18 cellular contexts compared by ENCODE assay signal in the genomic region with DNA sequence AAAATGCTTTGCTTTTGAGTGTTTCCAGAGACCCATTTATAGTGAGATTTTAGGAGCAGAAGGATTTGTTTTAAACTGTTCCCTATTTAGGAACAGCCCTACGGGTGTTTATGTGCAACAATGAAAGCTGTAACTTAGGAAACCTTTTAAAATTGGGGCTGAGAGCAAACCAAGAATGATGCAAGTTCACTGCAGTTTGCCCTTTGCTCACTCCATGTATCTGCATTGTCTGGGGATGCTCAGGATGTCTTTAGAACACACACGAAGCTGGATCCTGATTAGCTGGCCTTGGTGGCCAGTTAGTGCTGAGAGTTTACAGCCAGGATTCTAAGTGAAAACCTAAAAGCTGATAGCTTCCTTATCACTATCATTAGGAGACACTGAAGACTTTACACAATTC. TPM values are rescaled to one million over a fixed set of nuclear protein-coding genes. Genes with fewer than 3 reads are reported as not detected.
DNase-seq lines count a peak whose midpoint lies in the region; ATAC-seq, FAIRE-seq and TF ChIP-seq lines count a peak whose summit lies in the region.
"Had no signal": no experiment of that assay in that cellular context is flagged by ENCODE, and none has a peak within 500 bp of the region (broad histone marks: within the 10 kb centered on the region; RNA-seq: fewer than 3 reads in every experiment).

No MANE protein-coding gene starts in this region.

- H3K9ac ChIP-seq in SK-N-SH = no peak overlapping the region

- intact Hi-C loops in right lobe of liver (cut with DNase I) (no loop called here), uterus (cut with DNase I; ENCODE audit: low total_unique reads) (no loop called here)

- H3K36me3 Mint-ChIP-seq in activated naive CD4-positive, alpha-beta T cell treated with anti-CD3 and anti-CD28 coated beads, Interleukin-2, amount 10 ng/mL, durations not matched to agents 7 days and 5 days = peaks cover 45% of the 10 kb centered on the region

- H4K20me1 ChIP-seq in SK-N-SH (ENCODE audit: insufficient read depth) = no peaks in the 10 kb centered on the region

- no peak overlapping the region for H3K4me3 Mint-ChIP-seq in activated naive CD4-positive, alpha-beta T cell treated with anti-CD3 and anti-CD28 coated beads, Interleukin-2, amount 10 ng/mL, durations not matched to agents 7 days and 5 days
- H3K4me3 Mint-ChIP-seq: activated naive CD4-positive, alpha-beta T cell treated with anti-CD3 and anti-CD28 coated beads for 36 hours; nephron; stimulated activated memory B cell treated with anti-CD40 and anti-IgM and Interleukin-4, amounts not matched to agents 10 μg/mL and 1 μg/mL and 100 μg/mL, for 72 hours had no signal

- no peaks in the 10 kb centered on the region for H3K27me3 ChIP-seq in SK-N-SH (ENCODE audit: insufficient read depth)
- H3K27me3 ChIP-seq in right lobe of liver = no peaks in the 10 kb centered on the region
- H3K27me3 ChIP-seq in uterus = no peaks in the 10 kb centered on the region
- H3K27me3 ChIP-seq: MG63, right atrium auricular region had no signal

- H3K4me3 ChIP-seq in SK-N-SH (ENCODE audit: low read depth in 2 of 2, low read length in 1 of 2) = no peak overlapping the region
- no peak overlapping the region for H3K4me3 ChIP-seq in right lobe of liver
- no peak overlapping the region for H3K4me3 ChIP-seq in uterus
- H3K4me3 ChIP-seq: A549, left ventricle myocardium inferior, MG63, right atrium auricular region had no signal

- no peaks in the 10 kb centered on the region for H3K9me3 Mint-ChIP-seq in activated naive CD4-positive, alpha-beta T cell treated with anti-CD3 and anti-CD28 coated beads, Interleukin-2, amount 10 ng/mL, durations not matched to agents 7 days and 5 days
- H3K9me3 Mint-ChIP-seq: activated naive CD4-positive, alpha-beta T cell treated with anti-CD3 and anti-CD28 coated beads for 36 hours; nephron; stimulated activated memory B cell treated with anti-CD40 and anti-IgM and Interleukin-4, amounts not matched to agents 10 μg/mL and 1 μg/mL and 100 μg/mL, for 72 hours had no signal

- H3K79me2 ChIP-seq in SK-N-SH (ENCODE audit: insufficient read depth) = peaks cover 19% of the 10 kb centered on the region; the same call in 1 of the 2 replicates

- no peak for TF ChIP-seq CTCF in SK-N-SH (IDR thresholded peaks at IDR 0.05)
- no peak for TF ChIP-seq CTCF in right lobe of liver (IDR thresholded peaks at IDR 0.05)
- TF ChIP-seq CTCF in uterus (IDR thresholded peaks at IDR 0.05) = no peak

- WGBS in SK-N-SH (ENCODE audit: low lambda C conversion rate) = 93% methylated on average over 2 of the region's 2 CpGs
- 29% methylated on average over 2 of the region's 2 CpGs for WGBS in right lobe of liver (ENCODE audit: insufficient coverage, low coverage, low lambda C conversion rate, missing lambda C conversion rate)

- H3K9me3 ChIP-seq in SK-N-SH = no peaks in the 10 kb centered on the region
- H3K9me3 ChIP-seq in right lobe of liver = no peaks in the 10 kb centered on the region
- no peaks in the 10 kb centered on the region for H3K9me3 ChIP-seq in uterus
- H3K9me3 ChIP-seq: A549, left ventricle myocardium inferior, MG63, right atrium auricular region had no signal

- peak overlapping the region in 1 of 2 experiments; percentile 90; a peak in 2 of 4 replicates for H3K27ac ChIP-seq in SK-N-SH (ENCODE audit: low read depth in 2 of 2, low read length in 1 of 2)
- no peak overlapping the region for H3K27ac ChIP-seq in right lobe of liver
- peak overlapping the region; percentile 5 to 47 for H3K27ac ChIP-seq in uterus
- H3K27ac ChIP-seq: A549, left ventricle myocardium inferior, right atrium auricular region had no signal

- no peak for TF ChIP-seq POLR2A in right lobe of liver (IDR thresholded peaks at IDR 0.05)
- no peak for TF ChIP-seq POLR2A in uterus (IDR thresholded peaks at IDR 0.05)

- FAIRE-seq in endometrium (lab: Jason Lieb, UNC) = peak; percentile 86
- FAIRE-seq: A549 had no signal

- no peaks in the 10 kb centered on the region for H3K4me1 Mint-ChIP-seq in activated naive CD4-positive, alpha-beta T cell treated with anti-CD3 and anti-CD28 coated beads, Interleukin-2, amount 10 ng/mL, durations not matched to agents 7 days and 5 days
- H3K4me1 Mint-ChIP-seq: stimulated activated memory B cell treated with anti-CD40 and anti-IgM and Interleukin-4, amounts not matched to agents 10 μg/mL and 1 μg/mL and 100 μg/mL, for 72 hours had no signal

- CTCF ChIA-PET in SK-N-SH (lab: Yijun Ruan, JAX) = interaction anchor here (0.8 to 2.4 kb wide), 8 partner anchors 9 to 69 kb away, joined by 3 to 7 read pairs (median 4); partner anchors contain the start of gene MANBAL
- CTCF ChIA-PET in activated naive CD4-positive, alpha-beta T cell treated with anti-CD3 and anti-CD28 coated beads, Interleukin-2, amount 10 ng/mL, durations not matched to agents 7 days and 5 days (lab: Charles Lee) = interaction anchor here (1.4 kb wide), 1 partner anchor 18 kb away, joined by 3 read pairs; no protein-coding TSS in a partner anchor

- no peak overlapping the region for H3K27ac Mint-ChIP-seq in activated naive CD4-positive, alpha-beta T cell treated with anti-CD3 and anti-CD28 coated beads, Interleukin-2, amount 10 ng/mL, durations not matched to agents 7 days and 5 days
- H3K27ac Mint-ChIP-seq: activated naive CD4-positive, alpha-beta T cell treated with anti-CD3 and anti-CD28 coated beads for 36 hours; nephron; stimulated activated memory B cell treated with anti-CD40 and anti-IgM and Interleukin-4, amounts not matched to agents 10 μg/mL and 1 μg/mL and 100 μg/mL, for 72 hours had no signal

- H3K36me3 ChIP-seq in SK-N-SH (replicated peaks in 1 of 2; ENCODE audit: control insufficient read depth in 1 of 2, insufficient read depth in 2 of 2, low read length in 1 of 2) (peaks cover 51 to 55% of the 10 kb centered on the region in 2 experiments), right lobe of liver (peaks cover 0 to 43% (median 20%) of the 10 kb centered on the region in 4 donors), uterus (no peaks in the 10 kb centered on the region)

- H3K4me2 ChIP-seq in SK-N-SH = no peak overlapping the region
- H3K4me2 ChIP-seq: A549 had no signal

- TF ChIP-seq EP300 in SK-N-SH (IDR thresholded peaks at IDR 0.05; ENCODE audit: borderline replicate concordance in 1 of 2, low read depth in 1 of 2, low read length in 1 of 2) = no peak

- peak; percentile 16 for DNase-seq in SK-N-SH
- DNase-seq in right lobe of liver = no peak
- DNase-seq in uterus = no peak
- DNase-seq in Ammon's horn (ENCODE audit: low spot score) = no peak
- DNase-seq in activated naive CD4-positive, alpha-beta T cell treated with anti-CD3 and anti-CD28 coated beads, Interleukin-2, amount 10 ng/mL, durations not matched to agents 7 days and 5 days = no peak
- DNase-seq in kidney glomerular epithelial cell (lab: John Stamatoyannopoulos, UW) = no peak
- DNase-seq: activated naive CD4-positive, alpha-beta T cell treated with anti-CD3 and anti-CD28 coated beads for 36 hours; GDM1; left ventricle myocardium inferior; MG63; stimulated activated CD4-positive, alpha-beta T cell treated with anti-CD3 and anti-CD28 coated beads, Interleukin-4, amount 100 ng/mL, for 4 hours had no signal

- H3F3A ChIP-seq in SK-N-SH (replicated peaks; ENCODE audit: insufficient read depth) = no peaks in the 10 kb centered on the region

- H3K4me1 ChIP-seq in SK-N-SH (ENCODE audit: control insufficient read depth in 1 of 2, insufficient read depth in 2 of 2, low read depth in 1 of 2, low read length in 1 of 2) (peaks cover 0 to 34% of the 10 kb centered on the region in 2 experiments; a peak in 2 of 4 replicates), right lobe of liver (no peaks in the 10 kb centered on the region), uterus (no peaks in the 10 kb centered on the region)
- H3K4me1 ChIP-seq: A549 had no signal

- no peaks in the 10 kb centered on the region for H3K27me3 Mint-ChIP-seq in activated naive CD4-positive, alpha-beta T cell treated with anti-CD3 and anti-CD28 coated beads, Interleukin-2, amount 10 ng/mL, durations not matched to agents 7 days and 5 days
- H3K27me3 Mint-ChIP-seq: stimulated activated memory B cell treated with anti-CD40 and anti-IgM and Interleukin-4, amounts not matched to agents 10 μg/mL and 1 μg/mL and 100 μg/mL, for 72 hours had no signal

- H3K9me2 ChIP-seq in SK-N-SH = no peaks in the 10 kb centered on the region

- POLR2A ChIA-PET in SK-N-SH (lab: Yijun Ruan, JAX) = interaction anchor here (1.0 kb wide), 1 partner anchor 9 kb away, joined by 3 read pairs; no protein-coding TSS in a partner anchor

- TF ChIP-seq RAD21 in SK-N-SH (IDR thresholded peaks at IDR 0.05; ENCODE audit: low read length) = no peak

- H2AFZ ChIP-seq in SK-N-SH (ENCODE audit: low read depth) = no peak overlapping the region

- ATAC-seq in SK-N-SH treated with all-trans-retinoic acid at 6 μM for 48 hours (no peak), right lobe of liver (peak; percentile 22 to 57 (median 34))
- ATAC-seq: stimulated activated memory B cell treated with anti-CD40 and anti-IgM and Interleukin-4, amounts not matched to agents 10 μg/mL and 1 μg/mL and 100 μg/mL, for 72 hours had no signal

TF ChIP-seq in SK-N-SH treated with all-trans-retinoic acid at 6 μM for 48 hours, 23 proteins besides CTCF, POLR2A, EP300 and RAD21 (continues in another document):
- no peak for TF ChIP-seq PPARA (CRISPR knock-in tag; IDR thresholded peaks at IDR 0.05; ENCODE audit: borderline replicate concordance)
- TF ChIP-seq ESRRG (CRISPR knock-in tag; IDR thresholded peaks at IDR 0.05) = no peak

RNA-seq across cellular contexts. Expression of gene GHRH, which starts 40.8 kb away (rescaled TPM):
- polyA plus RNA-seq in SK-N-SH (2012; rRNA removed) = not detected in 2 replicates
- polyA plus RNA-seq in SK-N-SH (2012; cell fraction: cytosol; rRNA removed) = not detected in 2 replicates
- polyA plus RNA-seq in SK-N-SH (2012; cell fraction: nucleus; rRNA removed) = not detected in 2 replicates
- total RNA-seq in right lobe of liver = not detected
- total RNA-seq in uterus = not detected
- total RNA-seq: activated naive CD4-positive, alpha-beta T cell treated with anti-CD3 and anti-CD28 coated beads for 36 hours; SK-MEL-5 had no signal
- polyA plus RNA-seq: A549 had no signal

RNA-seq across cellular contexts. Expression of gene MROH8, which starts 41.4 kb away (rescaled TPM):
- polyA plus RNA-seq in SK-N-SH (2012; rRNA removed) = 3.2 and 3.5 TPM in 2 replicates
- 2.7 and 2.9 TPM in 2 replicates for polyA plus RNA-seq in SK-N-SH (2012; cell fraction: cytosol; rRNA removed)
- polyA plus RNA-seq in SK-N-SH (2012; cell fraction: nucleus; rRNA removed) = 3.4 and 5.5 TPM in 2 replicates
- total RNA-seq in right lobe of liver = 1 to 10 TPM; 1.1 to 5.2 (median 2.2) TPM
- 10 to 100 TPM in 1 of 4 donors, 1 to 10 TPM in 3; 4.4 to 14.1 (median 6.2) TPM for total RNA-seq in uterus

RNA-seq across cellular contexts. Expression of gene RPN2, which starts 41.7 kb away (rescaled TPM):
- 420 and 596 TPM in 2 replicates for polyA plus RNA-seq in SK-N-SH (2012; rRNA removed)
- polyA plus RNA-seq in SK-N-SH (2012; cell fraction: cytosol; rRNA removed) = 321 and 410 TPM in 2 replicates
- 270 and 432 TPM in 2 replicates for polyA plus RNA-seq in SK-N-SH (2012; cell fraction: nucleus; rRNA removed)
- total RNA-seq in right lobe of liver = 100 to 1,000 TPM in 5 of 6 experiments, 10 to 100 TPM in 1; 91.7 to 188 (median 148) TPM
- total RNA-seq in uterus = 100 to 1,000 TPM in 2 of 4 donors, 10 to 100 TPM in 2; 74.4 to 161 (median 107) TPM

Comparison
In these comparisons a context has a peak if more than half of its experiments do, and no peak if none do; other contexts are left out.
1. H3K27ac ChIP-seq: peak in uterus (2 of 2); none in right lobe of liver (0 of 3).